In genomic region chr1:221458430-221459156, GRCh38 we compare ENCODE assay signal across 12 cellular contexts.
DNase-seq lines count a peak whose midpoint lies in the region; ATAC-seq, FAIRE-seq and TF ChIP-seq lines count a peak whose summit lies in the region.
"Had no signal": no experiment of that assay in that cellular context is flagged by ENCODE, and none has a peak within 500 bp of the region (broad histone marks: within the 10 kb centered on the region; RNA-seq: fewer than 3 reads in every experiment).

No MANE protein-coding gene starts in this region.

- no peak for TF ChIP-seq CTCF in right atrium auricular region (IDR thresholded peaks at IDR 0.05)
- no peak for TF ChIP-seq CTCF in keratinocyte (optimal IDR thresholded peaks at IDR 0.05 in 1 of 3, IDR thresholded peaks at IDR 0.05 in 1 of 3, conservative IDR thresholded peaks at IDR 0.05 in 1 of 3; ENCODE audit: extremely low read depth in 1 of 3, insufficient read depth in 2 of 3, low read length in 3 of 3)
- no peak for TF ChIP-seq CTCF in tibial nerve (IDR thresholded peaks at IDR 0.05)

- WGBS in aorta, 2 donors = 48 to 53% methylated on average over 5 of the region's 5 CpGs
- WGBS in tibial nerve, 2 donors = 57 to 63% methylated on average over 5 of the region's 5 CpGs

- peak overlapping the region; percentile 44 for H2AFZ ChIP-seq in keratinocyte (ENCODE audit: control insufficient read depth, low read length)

- TF ChIP-seq EP300 in tibial nerve (IDR thresholded peaks at IDR 0.05) = no peak

- no peak for DNase-seq in Right ventricle myocardium inferior (ENCODE audit: missing footprints)
- no peak for DNase-seq in right atrium auricular region (ENCODE audit: low spot score)
- peak; percentile 38 for DNase-seq in amniotic stem cell (lab: John Stamatoyannopoulos, UW)
- DNase-seq in keratinocyte (ENCODE audit: low read depth, low spot score) = no peak
- no peak for DNase-seq in aorta
- DNase-seq in H7 = no peak
- DNase-seq in middle frontal gyrus (ENCODE audit: extremely low spot score, low spot score) = no peak
- DNase-seq in tibial nerve (ENCODE audit: low spot score in 2 of 2) = no peak
- DNase-seq: activated CD4-positive, alpha-beta T cell treated with anti-CD3 and anti-CD28 coated beads, Interleukin-2, amount 10 ng/mL, durations not matched to agents 24 days and 14 days; activated naive CD8-positive, alpha-beta T cell treated with anti-CD3 and anti-CD28 coated beads for 36 hours; BE2C; mesendoderm had no signal

- no peaks in the 10 kb centered on the region for H3K9me1 ChIP-seq in keratinocyte (ENCODE audit: control insufficient read depth, extremely low read depth, insufficient read depth, low read length)

- FAIRE-seq in keratinocyte (lab: Jason Lieb, UNC) = peak; percentile 41

- intact Hi-C loops in Right ventricle myocardium inferior (cut with DNase I) (no loop called here), aorta (cut with DNase I) (no loop called here)

- H3K4me3 ChIP-seq in right atrium auricular region (no peak overlapping the region), keratinocyte (ENCODE audit: control insufficient read depth in 2 of 3, extremely low read depth in 1 of 3, insufficient read depth in 2 of 3, low read depth in 1 of 3, low read length in 3 of 3) (no peak overlapping the region), aorta (ENCODE audit: low read length in 2 of 2) (no peak overlapping the region), H7 (ENCODE audit: insufficient read depth, low read depth, low read length) (no peak overlapping the region), tibial nerve (no peak overlapping the region)

- no peaks in the 10 kb centered on the region for H3K27me3 ChIP-seq in right atrium auricular region
- H3K27me3 ChIP-seq in keratinocyte (ENCODE audit: control insufficient read depth, extremely low read depth, insufficient read depth, low read length) = no peaks in the 10 kb centered on the region
- no peaks in the 10 kb centered on the region for H3K27me3 ChIP-seq in aorta (ENCODE audit: control insufficient read depth in 1 of 2, insufficient read depth in 2 of 2, low read length in 1 of 2)
- H3K27me3 ChIP-seq in H7 (ENCODE audit: control insufficient read depth, insufficient read depth, low read length) = no peaks in the 10 kb centered on the region
- no peaks in the 10 kb centered on the region for H3K27me3 ChIP-seq in tibial nerve
- H3K27me3 ChIP-seq: BE2C had no signal

- peaks cover 0 to 10% of the 10 kb centered on the region in 2 donors for H3K4me1 ChIP-seq in right atrium auricular region
- peaks cover 10% of the 10 kb centered on the region for H3K4me1 ChIP-seq in keratinocyte (ENCODE audit: control insufficient read depth, extremely low read depth, insufficient read depth, low read length)
- no peaks in the 10 kb centered on the region for H3K4me1 ChIP-seq in aorta (ENCODE audit: control insufficient read depth in 1 of 2, insufficient read depth in 2 of 2, low read length in 2 of 2)
- peaks cover 0 to 5% (median 0%) of the 10 kb centered on the region in 4 donors for H3K4me1 ChIP-seq in tibial nerve

- H4K20me1 ChIP-seq in keratinocyte (ENCODE audit: control insufficient read depth, extremely low read depth, insufficient read depth, low read length) = no peaks in the 10 kb centered on the region

- H3K9me3 ChIP-seq in right atrium auricular region (no peaks in the 10 kb centered on the region), keratinocyte (ENCODE audit: control insufficient read depth, low read depth, low read length) (no peaks in the 10 kb centered on the region), aorta (ENCODE audit: control insufficient read depth, low read length) (no peaks in the 10 kb centered on the region), tibial nerve (no peaks in the 10 kb centered on the region)
- H3K9me3 ChIP-seq: BE2C had no signal

- no peak overlapping the region for H3K9ac ChIP-seq in keratinocyte (ENCODE audit: control insufficient read depth, extremely low read depth, insufficient read depth, low read length)

- dilution Hi-C loops in keratinocyte (cut with MboI; ENCODE audit: extremely low pct_ligation_motif_present, low sequenced_read_pairs) = no loop called here

- H3K27ac ChIP-seq in right atrium auricular region (peak overlapping the region in 1 of 2 donors; percentile 17), keratinocyte (ENCODE audit: control insufficient read depth, insufficient read depth, low read length) (no peak overlapping the region), aorta (ENCODE audit: low read depth in 1 of 2, low read length in 2 of 2) (no peak overlapping the region), tibial nerve (no peak overlapping the region)

- H3K4me2 ChIP-seq in keratinocyte (ENCODE audit: control insufficient read depth, extremely low read depth, insufficient read depth, low read depth, low read length) = no peak overlapping the region

- ATAC-seq in Right ventricle myocardium inferior = peak; percentile 95
- peak; percentile 66 for ATAC-seq in aorta (ENCODE audit: low FRiP score)

- TF ChIP-seq POLR2A in tibial nerve (IDR thresholded peaks at IDR 0.05) = no peak

- H3K79me2 ChIP-seq in keratinocyte (ENCODE audit: control insufficient read depth, insufficient read depth, low read length) = no peaks in the 10 kb centered on the region

- H3K36me3 ChIP-seq in right atrium auricular region (no peaks in the 10 kb centered on the region), keratinocyte (ENCODE audit: control insufficient read depth in 2 of 2, extremely low read depth in 1 of 2, insufficient read depth in 2 of 2, low read length in 2 of 2) (no peaks in the 10 kb centered on the region), aorta (ENCODE audit: control insufficient read depth in 1 of 2, insufficient read depth in 2 of 2, low read length in 1 of 2) (no peaks in the 10 kb centered on the region), H7 (replicated peaks; ENCODE audit: control insufficient read depth, insufficient read depth, low read length) (no peaks in the 10 kb centered on the region), tibial nerve (no peaks in the 10 kb centered on the region)
- H3K36me3 ChIP-seq: BE2C had no signal
